ENCODE assay signal across 1 cellular context in genomic region chr1:65959896-65960295, GRCh38.
TF ChIP-seq lines count a peak whose summit lies in the region.

No MANE protein-coding gene starts in this region.

TF ChIP-seq in SK-N-SH, 30 proteins besides CTCF, POLR2A, EP300 and RAD21 (continued from another document):
- TF ChIP-seq USF1 (IDR thresholded peaks at IDR 0.05; ENCODE audit: borderline replicate concordance, low read depth) (no peak), SMC3 (IDR thresholded peaks at IDR 0.05; ENCODE audit: low read depth, low read length) (no peak), IRF3 (IDR thresholded peaks at IDR 0.05; ENCODE audit: low read depth, low read length) (no peak), POLR2AphosphoS5 (IDR thresholded peaks at IDR 0.05; ENCODE audit: low read depth, low read length) (no peak), RXRA (IDR thresholded peaks at IDR 0.05; ENCODE audit: borderline replicate concordance, low read depth) (no peak), FOXJ3 (CRISPR knock-in tag; IDR thresholded peaks at IDR 0.05) (no peak), SIN3A (IDR thresholded peaks at IDR 0.05; ENCODE audit: borderline replicate concordance, low read depth, low read length) (no peak), TAF1 (IDR thresholded peaks at IDR 0.05; ENCODE audit: borderline replicate concordance, low read depth, low read length) (no peak), RCOR1 (IDR thresholded peaks at IDR 0.05; ENCODE audit: low read length) (no peak), PBX3 (IDR thresholded peaks at IDR 0.05) (no peak)
TF ChIP-seq in SK-N-SH: peak in this region for 0.
